ENCODE assay signal across 9 cellular contexts in the genomic region with DNA sequence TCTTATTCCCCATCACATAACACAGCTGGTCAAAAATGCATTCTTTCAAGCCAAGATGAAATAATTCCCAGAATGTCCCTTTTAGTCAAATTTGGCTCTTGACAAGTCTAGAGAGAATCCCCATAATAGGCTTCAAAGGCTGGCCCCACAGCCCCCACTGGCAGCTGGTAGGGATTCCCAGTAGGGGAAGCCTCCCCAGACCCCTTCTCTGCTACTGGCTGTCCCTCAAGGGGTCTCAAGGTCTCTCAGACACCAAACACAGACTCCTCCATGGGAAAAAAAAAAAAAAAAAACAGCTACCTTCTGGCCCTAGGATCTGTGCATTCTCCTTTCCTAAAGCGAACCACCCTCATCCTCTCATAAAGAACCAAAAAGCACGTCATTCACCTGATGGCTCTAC.
"Had no signal": no experiment of that assay in that cellular context is flagged by ENCODE, and none has a peak within 500 bp of the region (broad histone marks: within the 10 kb centered on the region; RNA-seq: fewer than 3 reads in every experiment).

No MANE protein-coding gene starts in this region.

- H3K36me3 ChIP-seq: HAP-1 had no signal

- H3K4me3 ChIP-seq: GM23248, HAP-1 had no signal

- ATAC-seq: HCT116, HepG2 had no signal

- H3K4me1 ChIP-seq: HAP-1 had no signal

- H3K9me3 ChIP-seq: HAP-1 had no signal

- DNase-seq: GM23248, GOT3, H7, HFFc6 had no signal

- H3K4me3 Mint-ChIP-seq: HFFc6, IgD-negative memory B cell had no signal

- H3K9ac ChIP-seq: GM23248 had no signal

- H3K27ac Mint-ChIP-seq: HFFc6, IgD-negative memory B cell had no signal

- H3K27ac ChIP-seq: GM23248, HL-60 had no signal

- H3K36me3 Mint-ChIP-seq: IgD-negative memory B cell had no signal

- H3K4me1 Mint-ChIP-seq: IgD-negative memory B cell had no signal
